7 cellular contexts compared by ENCODE assay signal in genomic region chr14:105721602-105721970, GRCh38.
DNase-seq lines count a peak whose midpoint lies in the region; ATAC-seq and TF ChIP-seq lines count a peak whose summit lies in the region.
"Not testable (repeated sequence)": the region's sequence is repeated elsewhere in the genome, so short reads cannot be mapped to it uniquely, and the experiment has no call there.

No MANE protein-coding gene starts in this region.

- WGBS in suprapubic skin, result 75% methylated on average over 2 of the region's 17 CpGs
- 81 to 88% methylated on average over 9 to 17 of the region's 17 CpGs for WGBS in aorta, 2 donors

- peak; percentile 6 for DNase-seq in BE2C
- peak; percentile 32 for DNase-seq in Right ventricle myocardium superior
- peak; percentile 19 to 60 for DNase-seq in left lung
- DNase-seq in posterior vena cava (ENCODE audit: low spot score), result peak; percentile 57
- peak; percentile 31 to 76 for DNase-seq in suprapubic skin (ENCODE audit: low spot score in 2 of 2)
- DNase-seq in aorta, result peak; percentile 19 to 63

- not testable (repeated sequence) for H4K20me1 ChIP-seq in OCI-LY1 (ENCODE audit: insufficient read depth, low read length)

- H3K4me3 ChIP-seq in BE2C (ENCODE audit: low read depth, low read length); left lung; suprapubic skin; aorta (ENCODE audit: low read length in 2 of 2): not testable (repeated sequence)
- peak overlapping the region; percentile 29 for H3K4me3 ChIP-seq in OCI-LY1 (ENCODE audit: low read depth, low read length, poor library complexity, severe bottlenecking)

- H3K27ac ChIP-seq in OCI-LY1 (ENCODE audit: low read depth, low read length, poor library complexity, severe bottlenecking), result peak overlapping the region; percentile 60
- H3K27ac ChIP-seq in left lung; suprapubic skin; aorta (ENCODE audit: low read depth in 1 of 2, low read length in 2 of 2): not testable (repeated sequence)

- H3K27me3 ChIP-seq in BE2C; OCI-LY1 (ENCODE audit: insufficient read depth, low read length); left lung; suprapubic skin; aorta (ENCODE audit: control insufficient read depth in 1 of 2, insufficient read depth in 2 of 2, low read length in 1 of 2): not testable (repeated sequence)

- not testable (repeated sequence) for H3K9me2 ChIP-seq in OCI-LY1 (ENCODE audit: low read depth, low read length)

- H3K9ac ChIP-seq in OCI-LY1 (ENCODE audit: low read length), result not testable (repeated sequence)

- H3K9me3 ChIP-seq in BE2C; OCI-LY1 (ENCODE audit: low read length); left lung; suprapubic skin; aorta (ENCODE audit: control insufficient read depth, low read length): not testable (repeated sequence)

- not testable (repeated sequence) for TF ChIP-seq CTCF in BE2C (IDR thresholded peaks at IDR 0.05; ENCODE audit: low read depth, low read length); OCI-LY1 (IDR thresholded peaks at IDR 0.05; ENCODE audit: low read length); left lung (IDR thresholded peaks at IDR 0.05); suprapubic skin (IDR thresholded peaks at IDR 0.05)

- not testable (repeated sequence) for ATAC-seq in Right ventricle myocardium superior (ENCODE audit: poor library complexity); left lung; aorta (ENCODE audit: low FRiP score)

- H3K4me2 ChIP-seq in OCI-LY1 (ENCODE audit: low read length), result not testable (repeated sequence)

- TF ChIP-seq POLR2A in suprapubic skin (IDR thresholded peaks at IDR 0.05), result not testable (repeated sequence)

- intact Hi-C loops in Right ventricle myocardium superior (cut with DNase I); left lung (cut with DNase I); posterior vena cava (cut with DNase I); aorta (cut with DNase I): not testable (repeated sequence)

- H3F3A ChIP-seq in OCI-LY1 (ENCODE audit: insufficient read depth, low read length), result not testable (repeated sequence)

- TF ChIP-seq EP300 in suprapubic skin (IDR thresholded peaks at IDR 0.05), result not testable (repeated sequence)

- H3K79me2 ChIP-seq in OCI-LY1 (ENCODE audit: insufficient read depth, low read length), result not testable (repeated sequence)

- not testable (repeated sequence) for H3K36me3 ChIP-seq in BE2C; OCI-LY1 (ENCODE audit: insufficient read depth, low read length); left lung; suprapubic skin; aorta (ENCODE audit: control insufficient read depth in 1 of 2, insufficient read depth in 2 of 2, low read length in 1 of 2)

- H3K4me1 ChIP-seq in BE2C; OCI-LY1 (ENCODE audit: insufficient read depth, low read length, severe bottlenecking); left lung; suprapubic skin; aorta (ENCODE audit: control insufficient read depth in 1 of 2, insufficient read depth in 2 of 2, low read length in 2 of 2): not testable (repeated sequence)

- H2AFZ ChIP-seq in OCI-LY1 (ENCODE audit: low read length), result not testable (repeated sequence)

Comparison
In these comparisons a context has a peak if more than half of its experiments do, and no peak if none do; other contexts are left out.
1. DNase-seq: peak in every context shown above with its lines; median percentile 57 in posterior vena cava; 54 in suprapubic skin; 41 in aorta; 40 in left lung; 32 in Right ventricle myocardium superior; 6 in BE2C.